In the genomic region with DNA sequence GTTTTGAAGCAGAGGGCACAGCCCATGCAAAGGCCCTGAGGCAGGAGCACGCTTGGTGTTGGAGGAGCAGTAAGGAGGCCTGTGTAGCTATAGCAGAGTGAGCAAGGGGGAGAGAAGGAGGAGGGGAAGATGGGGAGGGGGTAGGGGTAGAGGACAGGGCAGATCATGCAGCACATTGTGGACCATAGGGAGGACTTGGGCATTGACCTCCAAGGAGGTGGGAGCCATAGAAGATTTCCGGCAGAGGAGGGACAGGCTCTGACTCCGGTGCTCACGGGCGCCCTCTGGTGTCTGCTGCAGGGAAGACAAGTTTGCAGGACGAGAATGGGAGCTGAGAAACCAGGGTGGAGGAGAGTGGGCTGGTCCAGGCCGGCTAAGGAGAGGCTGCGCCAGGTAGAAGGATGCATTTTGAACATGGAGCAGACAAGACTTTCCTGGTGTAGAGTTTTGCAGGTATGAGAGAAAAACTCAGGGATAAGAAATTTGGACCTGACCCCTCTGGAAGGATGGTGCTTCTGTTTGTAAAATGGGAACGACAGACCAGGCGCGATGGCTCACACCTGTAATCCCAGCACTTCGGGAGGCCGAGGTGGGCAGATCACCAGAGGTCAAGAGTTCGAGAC, we compare ENCODE assay signal across 8 cellular contexts. TPM values are rescaled to one million over a fixed set of nuclear protein-coding genes. Genes with fewer than 3 reads are reported as not detected.
A peak's percentile ranks its signal among the peaks of the same experiment; 100 is the strongest.
DNase-seq lines count a peak whose midpoint lies in the region; ATAC-seq and TF ChIP-seq lines count a peak whose summit lies in the region.

No MANE protein-coding gene starts in this region.

- H3K27me3 ChIP-seq in CD4-positive, alpha-beta T cell (ENCODE audit: control insufficient read depth, insufficient read depth, low read length), result peaks cover 3% of the 10 kb centered on the region
- no peaks in the 10 kb centered on the region for H3K27me3 ChIP-seq in Peyer's patch
- peaks cover 25% of the 10 kb centered on the region for H3K27me3 ChIP-seq in neutrophil

- TF ChIP-seq CTCF in CD4-positive, alpha-beta T cell (IDR thresholded peaks at IDR 0.05), result peak; percentile 74
- TF ChIP-seq CTCF in Peyer's patch (IDR thresholded peaks at IDR 0.05) (peak; percentile 64 to 91 (median 86)), neutrophil (IDR thresholded peaks at IDR 0.05) (peak; percentile 86)

- H3K36me3 ChIP-seq in Peyer's patch (no peaks in the 10 kb centered on the region), neutrophil (no peaks in the 10 kb centered on the region)

- H3K9me3 ChIP-seq in CD4-positive, alpha-beta T cell (ENCODE audit: control insufficient read depth, low read length), result no peaks in the 10 kb centered on the region
- H3K9me3 ChIP-seq in Peyer's patch, result no peaks in the 10 kb centered on the region
- no peaks in the 10 kb centered on the region for H3K9me3 ChIP-seq in neutrophil

- no peaks in the 10 kb centered on the region for H3K36me3 Mint-ChIP-seq in CD4-positive, alpha-beta T cell (ENCODE audit: low read depth)
- no peaks in the 10 kb centered on the region for H3K36me3 Mint-ChIP-seq in activated T-cell treated with anti-CD3 and anti-CD28 coated beads, Interleukin-2, amount 50 U/mL, for 24 hours (ENCODE audit: low read depth)

- H3K9me3 Mint-ChIP-seq in CD4-positive, alpha-beta T cell, result no peaks in the 10 kb centered on the region
- H3K9me3 Mint-ChIP-seq in activated T-cell treated with anti-CD3 and anti-CD28 coated beads, Interleukin-2, amount 50 U/mL, for 24 hours, result no peaks in the 10 kb centered on the region

- no peak overlapping the region for H3K4me3 Mint-ChIP-seq in CD4-positive, alpha-beta T cell
- no peak overlapping the region for H3K4me3 Mint-ChIP-seq in activated T-cell treated with anti-CD3 and anti-CD28 coated beads, Interleukin-2, amount 50 U/mL, for 24 hours

- no peak overlapping the region for H3K27ac ChIP-seq in CD4-positive, alpha-beta T cell (ENCODE audit: low read depth, low read length)
- peak overlapping the region in 1 of 4 donors; percentile 62 for H3K27ac ChIP-seq in Peyer's patch
- peak overlapping the region; percentile 5 for H3K27ac ChIP-seq in neutrophil

- H3K4me1 ChIP-seq in Peyer's patch (peaks cover 0 to 25% (median 2%) of the 10 kb centered on the region in 4 donors), neutrophil (ENCODE audit: control insufficient read depth in 1 of 2, insufficient read depth in 1 of 2, low read depth in 1 of 2, low read length in 1 of 2) (peaks cover 6 to 8% of the 10 kb centered on the region in 2 experiments)

- DNase-seq in CD4-positive, alpha-beta T cell, result peak; percentile 77 to 95 (median 88)
- DNase-seq in Peyer's patch (peak; percentile 85 to 95 (median 94)), fibroblast of peridontal ligament (ENCODE audit: extremely low read depth) (peak; percentile 38), stromal cell of bone marrow (ENCODE audit: low read depth) (peak; percentile 25)
- DNase-seq in activated T-cell treated with anti-CD3 and anti-CD28 coated beads, Interleukin-2, amount 50 U/mL, for 24 hours, result peak; percentile 94

- H3K27ac Mint-ChIP-seq in CD4-positive, alpha-beta T cell, result no peak overlapping the region
- H3K27ac Mint-ChIP-seq in activated T-cell treated with anti-CD3 and anti-CD28 coated beads, Interleukin-2, amount 50 U/mL, for 24 hours, result no peak overlapping the region

- H3K4me1 Mint-ChIP-seq in CD4-positive, alpha-beta T cell (ENCODE audit: low read depth), result peaks cover 11% of the 10 kb centered on the region
- peaks cover 10% of the 10 kb centered on the region for H3K4me1 Mint-ChIP-seq in activated T-cell treated with anti-CD3 and anti-CD28 coated beads, Interleukin-2, amount 50 U/mL, for 24 hours (ENCODE audit: low read depth)

- POLR2A ChIA-PET in CD4-positive, alpha-beta T cell (lab: Charles Lee), result interaction anchor here (0.5 to 1.8 kb wide), 10 partner anchors 25 to 222 kb away, joined by 3 to 10 read pairs (median 4); a partner anchor contains a TSS

- CTCF ChIA-PET in CD4-positive, alpha-beta T cell (lab: Charles Lee), result interaction anchor here (0.6 to 3.1 kb wide), 42 partner anchors 9 to 447 kb away, joined by 3 to 36 read pairs (median 5); a partner anchor contains a TSS

- H3K27me3 Mint-ChIP-seq in CD4-positive, alpha-beta T cell, result peaks cover 7% of the 10 kb centered on the region
- peaks cover 3% of the 10 kb centered on the region for H3K27me3 Mint-ChIP-seq in activated T-cell treated with anti-CD3 and anti-CD28 coated beads, Interleukin-2, amount 50 U/mL, for 24 hours

- ATAC-seq in CD4-positive, alpha-beta T cell (ENCODE audit: poor library complexity), result peak; percentile 93
- ATAC-seq in HG02642 (IDR thresholded peaks at IDR 0.05; ENCODE audit: poor library complexity, unreplicated experiment) (peak; percentile 54), HG03442 (IDR thresholded peaks at IDR 0.05; ENCODE audit: unreplicated experiment) (no peak)

- peak overlapping the region in 1 of 4 donors; percentile 9 for H3K4me3 ChIP-seq in Peyer's patch
- H3K4me3 ChIP-seq in neutrophil (ENCODE audit: low read depth in 1 of 2, low read length in 1 of 2), result no peak overlapping the region

- intact Hi-C loops in CD4-positive, alpha-beta T cell (cut with DNase I, micrococcal nuclease), result loop anchor here (1.0 to 5.0 kb wide), 3 partner anchors 63 to 153 kb away; no protein-coding TSS in a partner anchor

- no peak for TF ChIP-seq POLR2A in Peyer's patch (IDR thresholded peaks at IDR 0.05)

RNA-seq across cellular contexts. Expression of a gene that starts 13.7 kb away (rescaled TPM):
- total RNA-seq in CD4-positive, alpha-beta T cell, result under 1 TPM in 1 of 2 experiments, not detected in 1; 0.08 TPM
- total RNA-seq in Peyer's patch, result 100 to 1,000 TPM in 3 of 4 donors, 10 to 100 TPM in 1; 45.4 to 528 (median 270) TPM

RNA-seq across cellular contexts. Expression of a gene that starts 15.8 kb away (rescaled TPM):
- 10 to 100 TPM; 72.7 to 77.6 TPM for total RNA-seq in CD4-positive, alpha-beta T cell
- 100 to 1,000 TPM; 168 to 283 (median 220) TPM for total RNA-seq in Peyer's patch

RNA-seq across cellular contexts. Expression of a gene that starts 42.6 kb away (rescaled TPM):
- 10 to 100 TPM; 11.2 to 14.2 TPM for total RNA-seq in CD4-positive, alpha-beta T cell
- 100 to 1,000 TPM in 1 of 4 donors, 10 to 100 TPM in 3; 55.3 to 115 (median 84.9) TPM for total RNA-seq in Peyer's patch

RNA-seq across cellular contexts. Expression of a gene that starts 42.8 kb away (rescaled TPM):
- total RNA-seq in CD4-positive, alpha-beta T cell, result under 1 TPM; 0.59 to 0.60 TPM
- total RNA-seq in Peyer's patch, result 1 to 10 TPM in 3 of 4 donors, under 1 TPM in 1; 0.83 to 3.9 (median 1.6) TPM

Comparison
In these comparisons a context has a peak if more than half of its experiments do, and no peak if none do; other contexts are left out.
1. DNase-seq: peak in every context shown above with its lines; median percentile 94 in Peyer's patch; 94 in activated T-cell treated with anti-CD3 and anti-CD28 coated beads, Interleukin-2, amount 50 U/mL, for 24 hours; 88 in CD4-positive, alpha-beta T cell; 38 in fibroblast of peridontal ligament; 25 in stromal cell of bone marrow.
2. RNA of a gene that starts 13.7 kb away (total RNA-seq): 45.4 to 528 TPM in Peyer's patch; 0.08 TPM in CD4-positive, alpha-beta T cell; every median in the first group is over 10 times any median in the second.
3. Peak in every context shown above with its lines, with median percentiles within 50 percentile points of each other: CTCF ChIP-seq.